In genomic region chr14:56004807-56005579, GRCh38 we compare ENCODE assay signal across 8 cellular contexts.
DNase-seq lines count a peak whose midpoint lies in the region; ATAC-seq and TF ChIP-seq lines count a peak whose summit lies in the region.

No MANE protein-coding gene starts in this region.

- DNase-seq in breast epithelium (ENCODE audit: low spot score in 2 of 2), result no peak
- no peak for DNase-seq in MCF 10A (ENCODE audit: unreplicated experiment)
- peak; percentile 46 to 51 for DNase-seq in SJSA1 (ENCODE audit: low read depth in 1 of 2, low spot score in 2 of 2)
- peak; percentile 11 for DNase-seq in dermis blood vessel endothelial cell
- no peak for DNase-seq in NCI-H82 treated with DMSO at 0.1 percent for 48 hours (lab: John Stamatoyannopoulos, UW; ENCODE audit: unreplicated experiment)
- DNase-seq in NCI-H1436 (lab: John Stamatoyannopoulos, UW), result no peak

- no peaks in the 10 kb centered on the region for H3K27me3 Mint-ChIP-seq in MCF 10A (ENCODE audit: insufficient read depth, unreplicated experiment)

- no peak for TF ChIP-seq CTCF in breast epithelium (IDR thresholded peaks at IDR 0.05)
- TF ChIP-seq CTCF in MCF 10A (IDR thresholded peaks at IDR 0.05; ENCODE audit: unreplicated experiment), result no peak

- BruUV-seq in MCF 10A (replicated peaks; lab: Mats Ljungman, UMichigan), result no TSS peak

- ATAC-seq in HG03045 (IDR thresholded peaks at IDR 0.05; ENCODE audit: unreplicated experiment), result peak; percentile 82

- no peaks in the 10 kb centered on the region for H3K4me1 ChIP-seq in breast epithelium
- H3K4me1 ChIP-seq in SJSA1 (replicated peaks), result peaks cover 15% of the 10 kb centered on the region
- H3K4me1 ChIP-seq in muscle layer of duodenum (ENCODE audit: control insufficient read depth in 1 of 2, insufficient read depth in 2 of 2, low read length in 2 of 2), result peaks cover 0 to 4% of the 10 kb centered on the region in 2 donors

- no peak overlapping the region for H3K27ac Mint-ChIP-seq in MCF 10A (ENCODE audit: low read depth, unreplicated experiment)

- H3K9me3 ChIP-seq in breast epithelium (no peaks in the 10 kb centered on the region), SJSA1 (replicated peaks) (no peaks in the 10 kb centered on the region), muscle layer of duodenum (ENCODE audit: control insufficient read depth in 1 of 2, low read length in 2 of 2) (no peaks in the 10 kb centered on the region)

- peak overlapping the region; percentile 5 to 54 (median 20) for H3K4me3 ChIP-seq in breast epithelium
- no peak overlapping the region; the same call in 1 of the 2 replicates for H3K4me3 ChIP-seq in SJSA1
- peak overlapping the region; percentile 21 to 37 for H3K4me3 ChIP-seq in muscle layer of duodenum (ENCODE audit: low read depth in 1 of 2, low read length in 2 of 2)

- H3K4me3 Mint-ChIP-seq in MCF 10A (ENCODE audit: unreplicated experiment), result no peak overlapping the region

- H3K9me3 Mint-ChIP-seq in MCF 10A (ENCODE audit: unreplicated experiment), result no peaks in the 10 kb centered on the region

- intact Hi-C loops in breast epithelium (cut with DNase I; ENCODE audit: low total_unique reads), result no loop called here
- intact Hi-C loops in MCF 10A (cut with micrococcal nuclease), result no loop called here

- no peaks in the 10 kb centered on the region for H3K4me1 Mint-ChIP-seq in MCF 10A (ENCODE audit: insufficient read depth, unreplicated experiment)

- H3K36me3 Mint-ChIP-seq in MCF 10A (ENCODE audit: insufficient read depth, unreplicated experiment), result no peaks in the 10 kb centered on the region

- no peak for TF ChIP-seq POLR2A in breast epithelium (IDR thresholded peaks at IDR 0.05)

- H3K27me3 ChIP-seq in breast epithelium (no peaks in the 10 kb centered on the region), SJSA1 (replicated peaks) (no peaks in the 10 kb centered on the region), muscle layer of duodenum (ENCODE audit: low read depth, low read length) (no peaks in the 10 kb centered on the region)

- peak overlapping the region; percentile 67 to 74 for H3K27ac ChIP-seq in breast epithelium
- peak overlapping the region; percentile 83 for H3K27ac ChIP-seq in SJSA1
- H3K27ac ChIP-seq in muscle layer of duodenum (ENCODE audit: low read length), result peak overlapping the region; percentile 76

- POLR2A ChIA-PET in MCF 10A (lab: Yijun Ruan, JAX), result no interaction called here

- H3K36me3 ChIP-seq in breast epithelium (no peaks in the 10 kb centered on the region), SJSA1 (no peaks in the 10 kb centered on the region), muscle layer of duodenum (ENCODE audit: control insufficient read depth in 1 of 2, insufficient read depth in 2 of 2, low read length in 2 of 2) (peaks cover 0 to 6% of the 10 kb centered on the region in 2 donors)

- CTCF ChIA-PET in MCF 10A (lab: Yijun Ruan, JAX), result no interaction called here

Comparison
In these comparisons a context has a peak if more than half of its experiments do, and no peak if none do; other contexts are left out.
1. DNase-seq: peak in SJSA1 (2 of 2) and dermis blood vessel endothelial cell (single experiment); none in breast epithelium (0 of 2), MCF 10A (single experiment), NCI-H82 treated with DMSO at 0.1 percent for 48 hours (single experiment) and NCI-H1436 (single experiment).
2. Peak in every context shown above with its lines, with median percentiles within 50 percentile points of each other: H3K27ac ChIP-seq.